ENCODE assay signal across 13 cellular contexts in genomic region chr7:6232534-6232933, GRCh38. TPM values are rescaled to one million over a fixed set of nuclear protein-coding genes. Genes with fewer than 3 reads are reported as not detected.
DNase-seq lines count a peak whose midpoint lies in the region; ATAC-seq and TF ChIP-seq lines count a peak whose summit lies in the region.
"Had no signal": no experiment of that assay in that cellular context is flagged by ENCODE, and none has a peak within 500 bp of the region (broad histone marks: within the 10 kb centered on the region; RNA-seq: fewer than 3 reads in every experiment).

No MANE protein-coding gene starts in this region.

- 95% methylated on average over 8 of the region's 8 CpGs for WGBS in hepatocyte (ENCODE audit: low lambda C conversion rate, missing lambda C conversion rate)

- ATAC-seq in activated B cell treated with CpG ODN at 0.5 μM for 24 hours (ENCODE audit: low read depth) (no peak), left lobe of liver (peak; percentile 58)

- H3K36me3 Mint-ChIP-seq in activated B cell treated with CpG ODN at 0.5 μM for 24 hours (ENCODE audit: low read depth): no peaks in the 10 kb centered on the region

- peaks cover 47% of the 10 kb centered on the region for H3K4me1 Mint-ChIP-seq in activated B cell treated with CpG ODN at 0.5 μM for 24 hours

- H3K4me1 ChIP-seq in tibial artery: peaks cover 0 to 42% (median 16%) of the 10 kb centered on the region in 4 donors
- peaks cover 15% of the 10 kb centered on the region for H3K4me1 ChIP-seq in hepatocyte (ENCODE audit: insufficient read depth)

- H3K27ac ChIP-seq in tibial artery (no peak overlapping the region), hepatocyte (no peak overlapping the region)
- H3K27ac ChIP-seq: 22Rv1, thyroid gland had no signal

- H2AFZ ChIP-seq in hepatocyte: no peak overlapping the region

- peak overlapping the region; percentile 29 for H3K4me3 Mint-ChIP-seq in activated B cell treated with CpG ODN at 0.5 μM for 24 hours

- H3K9me3 ChIP-seq in tibial artery (no peaks in the 10 kb centered on the region), hepatocyte (ENCODE audit: low read depth) (no peaks in the 10 kb centered on the region)
- H3K9me3 ChIP-seq: thyroid gland had no signal

- H4K20me1 ChIP-seq in hepatocyte (ENCODE audit: insufficient read depth, poor library complexity, severe bottlenecking): peaks cover 5% of the 10 kb centered on the region

- no peaks in the 10 kb centered on the region for H3K27me3 ChIP-seq in tibial artery
- H3K27me3 ChIP-seq in hepatocyte: no peaks in the 10 kb centered on the region
- H3K27me3 ChIP-seq: thyroid gland had no signal

- peaks cover 75% of the 10 kb centered on the region for H3K79me2 ChIP-seq in hepatocyte

- CTCF ChIA-PET in activated B cell treated with CpG ODN at 0.5 μM for 24 hours (lab: Charles Lee): no interaction called here

- H3K36me3 ChIP-seq in tibial artery (no peaks in the 10 kb centered on the region), hepatocyte (replicated peaks; ENCODE audit: insufficient read depth, low read depth) (no peaks in the 10 kb centered on the region)
- H3K36me3 ChIP-seq: thyroid gland had no signal

- POLR2A ChIA-PET in activated B cell treated with CpG ODN at 0.5 μM for 24 hours (lab: Charles Lee): interaction anchor here (0.6 to 0.7 kb wide), 2 partner anchors 48 to 118 kb away, joined by 3 to 5 read pairs; no protein-coding TSS in a partner anchor

- DNase-seq in SIG-M5 treated with dmso at 0.1 percent for 504 hours (lab: John Stamatoyannopoulos, UW; ENCODE audit: unreplicated experiment) (peak; percentile 19), SIG-M5 (lab: John Stamatoyannopoulos, UW) (no peak), activated B cell treated with CpG ODN at 0.5 μM for 24 hours (no peak), left lobe of liver (ENCODE audit: low spot score) (no peak), tibial artery (peak; percentile 67 to 72), NCI-H2196 treated with DMSO at 0.1 percent for 48 hours (lab: John Stamatoyannopoulos, UW; ENCODE audit: unreplicated experiment) (no peak), hepatocyte (ENCODE audit: low spot score) (no peak), GOT3 (lab: John Stamatoyannopoulos, UW) (no peak)
- DNase-seq: DND-41, erythroblast, NCI-H524 had no signal

- peaks cover 5% of the 10 kb centered on the region for H3K27me3 Mint-ChIP-seq in activated B cell treated with CpG ODN at 0.5 μM for 24 hours

- H3K27ac Mint-ChIP-seq in activated B cell treated with CpG ODN at 0.5 μM for 24 hours: no peak overlapping the region

- H3K4me3 ChIP-seq in tibial artery: no peak overlapping the region
- no peak overlapping the region for H3K4me3 ChIP-seq in hepatocyte
- H3K4me3 ChIP-seq: thyroid gland had no signal

- H3K9me2 ChIP-seq in hepatocyte (replicated peaks; ENCODE audit: insufficient read depth): no peaks in the 10 kb centered on the region

- intact Hi-C loops in activated B cell treated with CpG ODN at 0.5 μM for 24 hours (cut with micrococcal nuclease): no loop called here
- intact Hi-C loops in tibial artery (cut with DNase I; ENCODE audit: low total_unique reads): no loop called here

- TF ChIP-seq CTCF in activated B cell treated with CpG ODN at 0.5 μM for 24 hours (IDR thresholded peaks at IDR 0.05): no peak
- no peak for TF ChIP-seq CTCF in tibial artery (IDR thresholded peaks at IDR 0.05)
- TF ChIP-seq CTCF in hepatocyte (IDR thresholded peaks at IDR 0.05; ENCODE audit: poor library complexity): no peak

- H3K4me2 ChIP-seq in hepatocyte: no peak overlapping the region

- no peaks in the 10 kb centered on the region for H3K9me3 Mint-ChIP-seq in activated B cell treated with CpG ODN at 0.5 μM for 24 hours

RNA-seq across cellular contexts. Expression of gene CYTH3, which starts 39.9 kb away (rescaled TPM):
- 2.6 and 3.6 TPM in 2 replicates for total RNA-seq in activated B cell treated with CpG ODN at 0.5 μM for 24 hours
- 3.8 TPM for total RNA-seq in left lobe of liver
- 15.7 and 20.8 TPM in 2 replicates for total RNA-seq in hepatocyte
- 11.9 and 13.2 TPM in 2 replicates for polyA plus RNA-seq in hepatocyte

Comparison
In these comparisons a context has a peak if more than half of its experiments do, and no peak if none do; other contexts are left out.
1. DNase-seq: peak in SIG-M5 treated with dmso at 0.1 percent for 504 hours (single experiment) and tibial artery (2 of 2); none in SIG-M5 (single experiment), activated B cell treated with CpG ODN at 0.5 μM for 24 hours (single experiment), left lobe of liver (single experiment), NCI-H2196 treated with DMSO at 0.1 percent for 48 hours (single experiment), hepatocyte (single experiment) and GOT3 (single experiment).